ENCODE assay signal across 8 cellular contexts in genomic region chr6:150599199-150600002, GRCh38. TPM values are rescaled to one million over a fixed set of nuclear protein-coding genes. Genes with fewer than 3 reads are reported as not detected.
A peak's percentile ranks its signal among the peaks of the same experiment; 100 is the strongest.
DNase-seq lines count a peak whose midpoint lies in the region; TF ChIP-seq lines count a peak whose summit lies in the region.

Gene PLEKHG1, plus strand, starts transcription at chr6:150599885. Its CDS starts 133,797 bp downstream, at chr6:150733682.

- peaks cover 46% of the 10 kb centered on the region for H3K27me3 ChIP-seq in H7 (ENCODE audit: control insufficient read depth, insufficient read depth, low read length)
- peaks cover 28% of the 10 kb centered on the region for H3K27me3 ChIP-seq in MG63
- H3K27me3 ChIP-seq in colonic mucosa, result no peaks in the 10 kb centered on the region
- no peaks in the 10 kb centered on the region for H3K27me3 ChIP-seq in layer of hippocampus (ENCODE audit: control insufficient read depth, insufficient read depth, low read length)

- intact Hi-C loops in colonic mucosa (cut with DNase I), result loop anchor here (5.0 kb wide), 2 partner anchors 182 to 213 kb away; no protein-coding TSS in a partner anchor

- H3K36me3 ChIP-seq in H7 (replicated peaks; ENCODE audit: control insufficient read depth, insufficient read depth, low read length), result no peaks in the 10 kb centered on the region
- H3K36me3 ChIP-seq in MG63, result no peaks in the 10 kb centered on the region
- no peaks in the 10 kb centered on the region for H3K36me3 ChIP-seq in colonic mucosa

- H3K27ac ChIP-seq in colonic mucosa, result peak within 1 kb of the TSS; percentile 91
- peak within 1 kb of the TSS; percentile 44 for H3K27ac ChIP-seq in layer of hippocampus (ENCODE audit: low read depth, low read length)

- no peaks in the 10 kb centered on the region for H3K9me3 ChIP-seq in MG63
- no peaks in the 10 kb centered on the region for H3K9me3 ChIP-seq in colonic mucosa

- DNase-seq in GM12864 (ENCODE audit: low read depth) (no peak), H7 (peak; percentile 92), MG63 (peak; percentile 71), colonic mucosa (peak; percentile 82), NCI-H128 (lab: John Stamatoyannopoulos, UW; ENCODE audit: unreplicated experiment) (no peak)
- peak; percentile 61 for DNase-seq in activated CD4-positive, CD25-positive, alpha-beta regulatory T cell treated with anti-CD3 and anti-CD28 coated beads, Interleukin-2, amount 50 U/mL, for 72 hours
- peak; percentile 35 to 40 for DNase-seq in stimulated activated CD4-positive, alpha-beta T cell treated with anti-CD3 and anti-CD28 coated beads, Interleukin-1b, Interleukin-23, amount 100 ng/mL, for 4 hours (ENCODE audit: low read depth in 2 of 2)

- peak within 1 kb of the TSS; percentile 66 for H3K4me3 ChIP-seq in GM12864 (ENCODE audit: low read depth, low read length)
- peak within 1 kb of the TSS; percentile 63 for H3K4me3 ChIP-seq in H7 (ENCODE audit: insufficient read depth, low read depth, low read length)
- peak within 1 kb of the TSS; percentile 61 for H3K4me3 ChIP-seq in MG63
- peak within 1 kb of the TSS; percentile 78 for H3K4me3 ChIP-seq in colonic mucosa

- TF ChIP-seq CTCF in GM12864 (IDR thresholded peaks at IDR 0.05; ENCODE audit: low read depth, low read length, missing control alignments) (no peak), colonic mucosa (IDR thresholded peaks at IDR 0.05) (no peak)

- peaks cover 4% of the 10 kb centered on the region for H3K4me1 ChIP-seq in colonic mucosa

- peak within 1 kb of the TSS; percentile 74 to 86 for H3K9ac ChIP-seq in colonic mucosa (ENCODE audit: low read depth in 2 of 2, low read length in 2 of 2)

RNA-seq across cellular contexts. Expression of gene PLEKHG1, which starts in this region (rescaled TPM):
- 0.44 and 0.45 TPM in 2 replicates for total RNA-seq in H7 (2014; rRNA removed; shearing (Covaris generic))
- 0.91 and 0.99 TPM in 2 replicates for total RNA-seq in MG63 (2014; rRNA removed; shearing (Covaris generic); ENCODE audit: low replicate concordance)
- total RNA-seq in colonic mucosa, result 10 to 100 TPM; 21.8 to 25.2 TPM

Comparison
In these comparisons a context has a peak if more than half of its experiments do, and no peak if none do; other contexts are left out.
1. RNA of gene PLEKHG1 (total RNA-seq): 21.8 to 25.2 TPM in colonic mucosa; 0.91 to 0.99 TPM in MG63 and 0.44 to 0.45 TPM in H7; every median in the first group is over 10 times any median in the second.
2. Peak in DNase-seq and H3K4me3 ChIP-seq in H7; RNA of the gene not detected or under 1 TPM.
3. Peak in DNase-seq and H3K4me3 ChIP-seq in MG63; RNA of the gene not detected or under 1 TPM.
4. DNase-seq: peak in activated CD4-positive, CD25-positive, alpha-beta regulatory T cell treated with anti-CD3 and anti-CD28 coated beads, Interleukin-2, amount 50 U/mL, for 72 hours (single experiment), colonic mucosa (single experiment) and stimulated activated CD4-positive, alpha-beta T cell treated with anti-CD3 and anti-CD28 coated beads, Interleukin-1b, Interleukin-23, amount 100 ng/mL, for 4 hours (2 of 2); none in GM12864 (single experiment) and NCI-H128 (single experiment).
5. Peak in every context shown above with its lines, with median percentiles within 50 percentile points of each other: H3K4me3 ChIP-seq.